ENCODE assay signal across 9 cellular contexts in the genomic region with DNA sequence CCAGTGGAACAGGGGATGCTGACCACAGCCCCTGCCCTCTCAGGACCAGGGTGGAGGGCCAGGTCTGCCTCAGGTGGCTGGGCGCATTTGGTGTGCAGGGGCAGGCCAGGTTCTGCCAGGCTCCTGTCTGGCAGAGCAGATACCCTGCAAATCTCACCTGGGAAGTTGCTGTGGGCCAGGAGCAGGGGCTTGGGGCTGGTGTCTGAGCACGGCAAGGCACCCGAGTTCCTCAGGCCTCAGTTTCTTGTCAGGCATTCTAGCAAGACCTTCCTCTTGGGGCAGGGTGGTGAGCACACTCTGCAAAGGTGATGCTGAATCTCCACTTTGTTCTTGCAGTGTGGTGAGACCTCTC. TPM values are rescaled to one million over a fixed set of nuclear protein-coding genes. Genes with fewer than 3 reads are reported as not detected.
DNase-seq lines count a peak whose midpoint lies in the region; ATAC-seq, FAIRE-seq and TF ChIP-seq lines count a peak whose summit lies in the region.
"Had no signal": no experiment of that assay in that cellular context is flagged by ENCODE, and none has a peak within 500 bp of the region (broad histone marks: within the 10 kb centered on the region; RNA-seq: fewer than 3 reads in every experiment).

No MANE protein-coding gene starts in this region.

- H3K27ac Mint-ChIP-seq in CD4-positive, alpha-beta memory T cell, result peak overlapping the region in 4 of 7 donors; percentile 24 to 83 (median 72)

- no peak for TF ChIP-seq RAD21 in H1 (IDR thresholded peaks at IDR 0.05 in 1 of 2, conservative IDR thresholded peaks at IDR 0.05 in 1 of 2; ENCODE audit: low read depth in 2 of 2, low read length in 2 of 2)

- no peak overlapping the region for H2BK15ac ChIP-seq in H1 (ENCODE audit: low read length)

- H3K79me2 ChIP-seq in H1 (ENCODE audit: control insufficient read depth in 1 of 2, insufficient read depth in 2 of 2, low read length in 2 of 2), result peaks cover 3 to 34% of the 10 kb centered on the region in 2 experiments; a peak in 3 of 4 replicates

- DNase-seq in CD4-positive, alpha-beta memory T cell, result no peak
- DNase-seq in MG63, result no peak
- DNase-seq in H1 (ENCODE audit: low read depth in 1 of 2, low spot score in 2 of 2), result no peak
- DNase-seq in prostate gland (ENCODE audit: low spot score), result no peak
- no peak for DNase-seq in uterus
- DNase-seq in NCI-H1436 (lab: John Stamatoyannopoulos, UW), result no peak
- no peak for DNase-seq in activated CD8-positive, alpha-beta memory T cell treated with anti-CD3 and anti-CD28 coated beads, Interleukin-2, amount 50 U/mL, for 48 hours
- DNase-seq: MV-4-11 had no signal

- H3K4me1 Mint-ChIP-seq in CD4-positive, alpha-beta memory T cell, result peaks cover 14 to 43% (median 23%) of the 10 kb centered on the region in 4 donors

- no peaks in the 10 kb centered on the region for H3K36me3 Mint-ChIP-seq in CD4-positive, alpha-beta memory T cell

- H3K18ac ChIP-seq in H1 (ENCODE audit: extremely low read depth, low read length), result no peak overlapping the region

- H3K4me3 Mint-ChIP-seq in CD4-positive, alpha-beta memory T cell, result peak overlapping the region; percentile 45 to 82 (median 74)

- POLR2A ChIA-PET in CD4-positive, alpha-beta memory T cell (lab: Charles Lee; ENCODE audit: partially characterized antibody), result interaction anchor here (0.9 to 1.2 kb wide), 3 partner anchors 15 to 147 kb away, joined by 4 to 5 read pairs (median 4); partner anchors contain the start of gene UPF1
- POLR2A ChIA-PET in H1 (lab: Charles Lee; ENCODE audit: partially characterized antibody), result interaction anchor here (0.9 to 1.4 kb wide), 2 partner anchors 11 to 127 kb away, joined by 3 to 5 read pairs; partner anchors contain the start of gene KXD1

- ATAC-seq in HG02763 (IDR thresholded peaks at IDR 0.05; ENCODE audit: unreplicated experiment), result no peak

- peak overlapping the region; percentile 70 for H3K27ac ChIP-seq in CD4-positive, alpha-beta memory T cell (ENCODE audit: low read depth, low read length)
- H3K27ac ChIP-seq in H1 (ENCODE audit: low read depth, low read length) (no peak overlapping the region), prostate gland (no peak overlapping the region), uterus (no peak overlapping the region)

- no peak for TF ChIP-seq EP300 in H1 (IDR thresholded peaks at IDR 0.05; ENCODE audit: borderline replicate concordance in 1 of 2, low read depth in 2 of 2, low read length in 2 of 2)

- no peak overlapping the region for H2AFZ ChIP-seq in H1 (ENCODE audit: low read length)

- no peaks in the 10 kb centered on the region for H3K27me3 ChIP-seq in CD4-positive, alpha-beta memory T cell (ENCODE audit: insufficient read depth, low read length)
- H3K27me3 ChIP-seq in MG63, result no peaks in the 10 kb centered on the region
- H3K27me3 ChIP-seq in H1 (replicated peaks in 1 of 4; ENCODE audit: control insufficient read depth in 3 of 4, extremely low read depth in 1 of 4, insufficient read depth in 3 of 4, low read length in 3 of 4), result no peaks in the 10 kb centered on the region
- no peaks in the 10 kb centered on the region for H3K27me3 ChIP-seq in prostate gland (replicated peaks; ENCODE audit: insufficient read depth)
- no peaks in the 10 kb centered on the region for H3K27me3 ChIP-seq in uterus

- peaks cover 20% of the 10 kb centered on the region for H3K4me1 ChIP-seq in CD4-positive, alpha-beta memory T cell (ENCODE audit: insufficient read depth, low read length)
- H3K4me1 ChIP-seq in H1 (replicated peaks in 1 of 4; ENCODE audit: control insufficient read depth in 3 of 4, insufficient read depth in 4 of 4, low read length in 3 of 4) (peaks cover 0 to 8% (median 5%) of the 10 kb centered on the region in 4 experiments; a peak in 5 of 7 replicates), prostate gland (replicated peaks) (peaks cover 8% of the 10 kb centered on the region), uterus (peaks cover 0 to 6% of the 10 kb centered on the region in 2 donors)

- H4K20me1 ChIP-seq in H1 (replicated peaks in 1 of 2; ENCODE audit: control insufficient read depth in 1 of 2, insufficient read depth in 2 of 2, low read length in 2 of 2), result peaks cover 2 to 11% of the 10 kb centered on the region in 2 experiments

- H3K9ac ChIP-seq in H1 (replicated peaks in 1 of 4; ENCODE audit: extremely low read depth in 1 of 4, low read depth in 3 of 4, low read length in 3 of 4), result no peak overlapping the region

- CTCF ChIA-PET in CD4-positive, alpha-beta memory T cell (lab: Charles Lee; ENCODE audit: partially characterized antibody), result no interaction called here
- CTCF ChIA-PET in H1 (lab: Charles Lee; ENCODE audit: partially characterized antibody), result interaction anchor here (1.6 kb wide), 1 partner anchor 8 kb away, joined by 4 read pairs; no protein-coding TSS in a partner anchor

- H3K23ac ChIP-seq in H1 (ENCODE audit: insufficient read length), result no peak overlapping the region

- no peaks in the 10 kb centered on the region for H3K27me3 Mint-ChIP-seq in CD4-positive, alpha-beta memory T cell

- WGBS in H1 (ENCODE audit: extremely low coverage in 1 of 2, insufficient coverage in 1 of 2, insufficient read length in 1 of 2, insufficient replicate concordance in 2 of 2, low coverage in 1 of 2, low lambda C conversion rate in 2 of 2, missing lambda C conversion rate in 1 of 2), 2 experiments, result 100% methylated on average over 2 of the region's 3 CpGs; no CpG with 5 or more reads in 1 of the 2 experiments
- WGBS in prostate gland, result 77% methylated on average over 3 of the region's 3 CpGs

- H3K4ac ChIP-seq in H1 (replicated peaks; ENCODE audit: insufficient read length, low read depth, low read length), result no peak overlapping the region

- no peak overlapping the region for H2BK20ac ChIP-seq in H1 (ENCODE audit: low read length)

- no peak overlapping the region for H4K5ac ChIP-seq in H1 (ENCODE audit: insufficient read length, low read depth, low read length)

- H3K4me3 ChIP-seq in CD4-positive, alpha-beta memory T cell (ENCODE audit: low read length in 2 of 2), result no peak overlapping the region
- H3K4me3 ChIP-seq in MG63, result peak overlapping the region; percentile 71
- H3K4me3 ChIP-seq in H1 (ENCODE audit: extremely low read depth in 1 of 4, insufficient read depth in 2 of 4, low read depth in 3 of 4, low read length in 4 of 4), result peak overlapping the region in 2 of 4 experiments; percentile 73 to 81; a peak in 2 of 8 replicates
- peak overlapping the region; percentile 48 to 57 for H3K4me3 ChIP-seq in prostate gland
- H3K4me3 ChIP-seq in uterus, result no peak overlapping the region

- H3K56ac ChIP-seq in H1 (replicated peaks; ENCODE audit: insufficient read length, low read depth, low read length), result no peak overlapping the region

- 0 out of 2 replicates have a peak overlapping the region, but pooled peaks have one; percentile 65 for H2AK5ac ChIP-seq in H1 (ENCODE audit: low read depth, low read length)

- TF ChIP-seq CTCF in H1 (IDR thresholded peaks at IDR 0.05; ENCODE audit: control extremely low read depth in 1 of 3, insufficient read depth in 1 of 3, low read depth in 1 of 3, low read length in 3 of 3), result no peak
- TF ChIP-seq CTCF in prostate gland (IDR thresholded peaks at IDR 0.05), result no peak
- no peak for TF ChIP-seq CTCF in uterus (IDR thresholded peaks at IDR 0.05)

- H4K91ac ChIP-seq in H1 (replicated peaks; ENCODE audit: insufficient read length, low read length), result no peak overlapping the region

- H3K14ac ChIP-seq in H1 (ENCODE audit: insufficient read length), result no peak overlapping the region

- H3K9me3 ChIP-seq in CD4-positive, alpha-beta memory T cell (ENCODE audit: control insufficient read depth in 1 of 2, low read length in 2 of 2), result no peaks in the 10 kb centered on the region
- H3K9me3 ChIP-seq in MG63 (no peaks in the 10 kb centered on the region), H1 (ENCODE audit: insufficient read depth in 2 of 2, low read depth in 1 of 2, low read length in 1 of 2) (no peaks in the 10 kb centered on the region), prostate gland (no peaks in the 10 kb centered on the region), uterus (no peaks in the 10 kb centered on the region)

- TF ChIP-seq POLR2A in H1 (IDR thresholded peaks at IDR 0.05; ENCODE audit: control extremely low read depth in 1 of 2, low read depth in 2 of 2, low read length in 2 of 2) (no peak), prostate gland (IDR thresholded peaks at IDR 0.05) (no peak), uterus (IDR thresholded peaks at IDR 0.05) (no peak)

- peak overlapping the region; percentile 28; the same call in 1 of the 2 replicates for H4K8ac ChIP-seq in H1 (ENCODE audit: extremely low read depth, insufficient read depth, low read length)

- no peak overlapping the region for H2BK12ac ChIP-seq in H1 (ENCODE audit: low read depth, low read length)

- H2BK5ac ChIP-seq in H1 (ENCODE audit: low read depth, low read length), result no peak overlapping the region

- no peaks in the 10 kb centered on the region for H3K36me3 ChIP-seq in CD4-positive, alpha-beta memory T cell (ENCODE audit: insufficient read depth, low read length)
- H3K36me3 ChIP-seq in MG63 (peaks cover 4% of the 10 kb centered on the region; the same call in 1 of the 2 replicates), H1 (ENCODE audit: control insufficient read depth in 2 of 4, insufficient read depth in 4 of 4, low read length in 3 of 4) (no peaks in the 10 kb centered on the region), prostate gland (no peaks in the 10 kb centered on the region), uterus (no peaks in the 10 kb centered on the region)

- FAIRE-seq in H1 (lab: Jason Lieb, UNC), result no peak

- H3K4me2 ChIP-seq in H1 (ENCODE audit: insufficient read depth in 1 of 2, low read depth in 2 of 2, low read length in 2 of 2), result peak overlapping the region; percentile 73 to 96; a peak in 3 of 4 replicates

- H3K79me1 ChIP-seq in H1 (ENCODE audit: low read depth, low read length), result peaks cover 13% of the 10 kb centered on the region

- peaks cover 9% of the 10 kb centered on the region; the same call in 1 of the 2 replicates for H3K23me2 ChIP-seq in H1 (ENCODE audit: low read depth, low read length)

- H2BK120ac ChIP-seq in H1 (replicated peaks; ENCODE audit: low read depth, low read length), result no peak overlapping the region

- intact Hi-C loops in CD4-positive, alpha-beta memory T cell (cut with micrococcal nuclease), result no loop called here
- intact Hi-C loops in prostate gland (cut with DNase I) (no loop called here), uterus (cut with DNase I; ENCODE audit: low total_unique reads) (no loop called here)

- no peaks in the 10 kb centered on the region for H3K9me3 Mint-ChIP-seq in CD4-positive, alpha-beta memory T cell

RNA-seq across cellular contexts. Expression of gene CRTC1, which starts 1.1 kb away (rescaled TPM):
- 10 to 100 TPM; 19.6 to 20.8 TPM for total RNA-seq in CD4-positive, alpha-beta memory T cell
- polyA plus RNA-seq in CD4-positive, alpha-beta memory T cell, result 1 to 10 TPM in 1 of 2 donors, not detected in 1; 1.7 TPM
- total RNA-seq in MG63 (2014; rRNA removed; shearing (Covaris generic); ENCODE audit: low replicate concordance), result 2.4 and 3.6 TPM in 2 replicates
- total RNA-seq in H1 (2021; fragmentation: NEBNext Ultra II Directional; extraction: Animal tissue kit (Norgen Biotek cat#: 25700)), result 8.5 TPM in 2 replicates
- polyA plus RNA-seq in H1 (2011; rRNA removed), result 2.9 and 6.5 TPM in 2 replicates
- polyA plus RNA-seq in H1 (2011; cell fraction: cytosol; rRNA removed), result 2.7 TPM
- 18.3 TPM for polyA plus RNA-seq in H1 (2011; cell fraction: nucleus; rRNA removed)
- polyA plus RNA-seq in H1 (2012, experiment 1 of 2), result 4.4 to 9.8 TPM (median 8.1 TPM) in 4 replicates
- 4.9 TPM for polyA plus RNA-seq in H1 (2012, experiment 2 of 2)
- 8.8 TPM for polyA plus RNA-seq in H1 (2013, experiment 1 of 2)
- polyA plus RNA-seq in H1 (2013, experiment 2 of 2), result 7.7 TPM
- polyA minus RNA-seq in H1 (2011; rRNA and poly(A)+ RNA removed), result 0.71 and 1.8 TPM in 2 replicates
- 4.7 TPM for polyA minus RNA-seq in H1 (2011; cell fraction: cytosol; rRNA and poly(A)+ RNA removed)
- 6.3 TPM for polyA minus RNA-seq in H1 (2011; cell fraction: nucleus; rRNA and poly(A)+ RNA removed)
- total RNA-seq in prostate gland, result 10 to 100 TPM in 1 of 2 donors, 1 to 10 TPM in 1; 6.7 to 24.4 TPM
- 10 to 100 TPM in 1 of 4 donors, 1 to 10 TPM in 3; 2.4 to 17.5 (median 6.7) TPM for total RNA-seq in uterus

RNA-seq across cellular contexts. Expression of gene KLHL26, which starts 47.8 kb away (rescaled TPM):
- total RNA-seq in CD4-positive, alpha-beta memory T cell, result 10 to 100 TPM; 13.4 to 14.8 TPM
- polyA plus RNA-seq in CD4-positive, alpha-beta memory T cell, result 1 to 10 TPM; 4.4 to 7.8 TPM
- 1.9 and 8.6 TPM in 2 replicates for total RNA-seq in MG63 (2014; rRNA removed; shearing (Covaris generic); ENCODE audit: low replicate concordance)
- 8.8 and 9.0 TPM in 2 replicates for total RNA-seq in H1 (2021; fragmentation: NEBNext Ultra II Directional; extraction: Animal tissue kit (Norgen Biotek cat#: 25700))
- polyA plus RNA-seq in H1 (2011; rRNA removed), result 2.2 and 6.7 TPM in 2 replicates
- polyA plus RNA-seq in H1 (2011; cell fraction: cytosol; rRNA removed), result 5.5 TPM
- 6.8 TPM for polyA plus RNA-seq in H1 (2011; cell fraction: nucleus; rRNA removed)
- 4.9 to 9.1 TPM (median 6.0 TPM) in 4 replicates for polyA plus RNA-seq in H1 (2012, experiment 1 of 2)
- polyA plus RNA-seq in H1 (2012, experiment 2 of 2), result 5.2 TPM
- polyA plus RNA-seq in H1 (2013, experiment 1 of 2), result 4.2 TPM
- 4.0 TPM for polyA plus RNA-seq in H1 (2013, experiment 2 of 2)
- polyA minus RNA-seq in H1 (2011; rRNA and poly(A)+ RNA removed), result 6.3 and 8.8 TPM in 2 replicates
- polyA minus RNA-seq in H1 (2011; cell fraction: cytosol; rRNA and poly(A)+ RNA removed), result 11.4 TPM
- 3.9 TPM for polyA minus RNA-seq in H1 (2011; cell fraction: nucleus; rRNA and poly(A)+ RNA removed)
- total RNA-seq in prostate gland (10 to 100 TPM in 1 of 2 donors, 1 to 10 TPM in 1; 9.1 to 18.4 TPM), uterus (10 to 100 TPM in 1 of 4 donors, 1 to 10 TPM in 3; 3.8 to 22.2 (median 6.9) TPM)

Comparison
In these comparisons a context has a peak if more than half of its experiments do, and no peak if none do; other contexts are left out.
1. H3K4me3 ChIP-seq: peak in MG63 (single experiment) and prostate gland (2 of 2); none in CD4-positive, alpha-beta memory T cell (0 of 2) and uterus (0 of 2).